Comparison of ENCODE assay signal across 8 cellular contexts in the genomic region with DNA sequence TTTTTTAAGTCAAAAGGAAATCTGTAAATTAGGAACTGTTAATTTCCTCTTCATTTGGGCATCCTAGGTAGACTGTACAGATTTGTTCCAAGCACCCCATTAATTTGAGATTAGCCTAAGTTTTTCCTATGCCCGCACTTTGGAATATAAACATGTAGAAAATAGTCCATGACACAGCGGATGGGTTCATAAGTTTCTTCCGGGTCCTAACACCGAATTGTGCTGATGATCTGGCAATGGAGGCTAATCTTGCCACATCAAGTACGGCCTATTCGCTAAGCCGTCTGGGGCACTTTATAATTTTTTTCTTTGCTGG. TPM values are rescaled to one million over a fixed set of nuclear protein-coding genes. Genes with fewer than 3 reads are reported as not detected.
DNase-seq lines count a peak whose midpoint lies in the region; ATAC-seq and TF ChIP-seq lines count a peak whose summit lies in the region.

No MANE protein-coding gene starts in this region.

- peak; percentile 43 for DNase-seq in SKM-1 treated with dmso at 0.1 percent for 144 hours (lab: John Stamatoyannopoulos, UW; ENCODE audit: unreplicated experiment)
- DNase-seq in SKM-1 (lab: John Stamatoyannopoulos, UW; ENCODE audit: unreplicated experiment) = no peak
- DNase-seq in OCI-LY7 (ENCODE audit: low spot score) = no peak
- DNase-seq in progenitor cell of endocrine pancreas (ENCODE audit: low spot score, unreplicated experiment) = no peak
- no peak for DNase-seq in HK-2 (ENCODE audit: unreplicated experiment)
- no peak for DNase-seq in sciatic nerve (ENCODE audit: low spot score)
- no peak for DNase-seq in activated CD8-positive, alpha-beta memory T cell treated with anti-CD3 and anti-CD28 coated beads, Interleukin-2, amount 50 U/mL, for 48 hours

- peak overlapping the region; percentile 88; the same call in 1 of the 2 replicates for H2AFZ ChIP-seq in OCI-LY7 (ENCODE audit: low read length)

- intact Hi-C loops in OCI-LY7 (cut with micrococcal nuclease; ENCODE audit: unreplicated experiment) (loop anchor here (2.0 to 10.0 kb wide), 4 partner anchors 31 to 499 kb away; partner anchors contain the start of genes ATP6AP2 and CXorf38), sciatic nerve (cut with DNase I) (no loop called here)

- TF ChIP-seq CTCF in OCI-LY7 (conservative IDR thresholded peaks at IDR 0.05; ENCODE audit: low read length) (no peak), progenitor cell of endocrine pancreas (IDR thresholded peaks at IDR 0.05; ENCODE audit: unreplicated experiment) (no peak)

- peaks cover 14% of the 10 kb centered on the region for H3K36me3 ChIP-seq in OCI-LY7 (ENCODE audit: insufficient read depth, low read length)
- no peaks in the 10 kb centered on the region for H3K36me3 ChIP-seq in esophagus (ENCODE audit: control insufficient read depth in 2 of 2, insufficient read depth in 2 of 2, low read length in 1 of 2)

- peaks cover 18% of the 10 kb centered on the region for H4K20me1 ChIP-seq in OCI-LY7 (ENCODE audit: insufficient read depth, low read length)

- no peak for ATAC-seq in sciatic nerve

- H3K27me3 Mint-ChIP-seq in progenitor cell of endocrine pancreas = no peaks in the 10 kb centered on the region

- POLR2A ChIA-PET in OCI-LY7 (lab: Charles Lee) = interaction anchor here (1.6 kb wide), 1 partner anchor 250 kb away, joined by 4 read pairs; the partner anchor contains the start of gene DDX3X

- H3K4me1 ChIP-seq in OCI-LY7 (ENCODE audit: insufficient read depth, low read length, poor library complexity, severe bottlenecking) = peaks cover 29% of the 10 kb centered on the region
- H3K4me1 ChIP-seq in esophagus (ENCODE audit: control insufficient read depth in 2 of 2, insufficient read depth in 2 of 2, low read length in 1 of 2) = no peaks in the 10 kb centered on the region

- no peaks in the 10 kb centered on the region for H3K27me3 ChIP-seq in esophagus (ENCODE audit: control insufficient read depth in 1 of 2, insufficient read depth in 2 of 2, low read length in 2 of 2)

- no peaks in the 10 kb centered on the region for H3K9me2 ChIP-seq in OCI-LY7 (ENCODE audit: insufficient read depth, low read length)

- no peaks in the 10 kb centered on the region for H3K9me3 Mint-ChIP-seq in progenitor cell of endocrine pancreas (ENCODE audit: low read depth)

- H3K4me3 ChIP-seq in OCI-LY7 (ENCODE audit: low read depth, low read length, poor library complexity, severe bottlenecking) (peak overlapping the region; percentile 97), esophagus (ENCODE audit: low read depth in 1 of 2, low read length in 2 of 2) (peak overlapping the region; percentile 59 to 81)

- H3K4me3 Mint-ChIP-seq in progenitor cell of endocrine pancreas (ENCODE audit: low read depth) = peak overlapping the region; percentile 78

- TSS peak; percentile 99 for BruUV-seq in OCI-LY7 (replicated peaks; lab: Mats Ljungman, UMichigan)

- WGBS in esophagus, 2 donors = 0% methylated on average over 7 of the region's 7 CpGs

- H3K4me1 Mint-ChIP-seq in progenitor cell of endocrine pancreas (ENCODE audit: low read depth) = peaks cover 18% of the 10 kb centered on the region

- H3K9me3 ChIP-seq in OCI-LY7 (ENCODE audit: low read length) = no peaks in the 10 kb centered on the region
- no peaks in the 10 kb centered on the region for H3K9me3 ChIP-seq in esophagus (ENCODE audit: control insufficient read depth in 2 of 2, insufficient read depth in 1 of 2, low read depth in 1 of 2, low read length in 1 of 2)

- peak overlapping the region; percentile 95 for H3K27ac ChIP-seq in OCI-LY7 (ENCODE audit: low read depth, low read length, poor library complexity, severe bottlenecking)
- peak overlapping the region; percentile 99 to 100 for H3K27ac ChIP-seq in esophagus (ENCODE audit: low read depth in 2 of 2, low read length in 1 of 2)

- peaks cover 40% of the 10 kb centered on the region for H3K79me2 ChIP-seq in OCI-LY7 (ENCODE audit: insufficient read depth, low read depth, low read length)

- peak overlapping the region; percentile 84 for H3K4me2 ChIP-seq in OCI-LY7 (ENCODE audit: low read length)

- CTCF ChIA-PET in OCI-LY7 (lab: Charles Lee; ENCODE audit: unreplicated experiment) = no interaction called here

- H3K36me3 Mint-ChIP-seq in progenitor cell of endocrine pancreas (ENCODE audit: insufficient read depth) = no peaks in the 10 kb centered on the region

- peak overlapping the region; percentile 99 for H3K27ac Mint-ChIP-seq in progenitor cell of endocrine pancreas

RNA-seq across cellular contexts. Expression of gene USP9X, which starts 1.2 kb away (rescaled TPM):
- total RNA-seq in OCI-LY7 (2014; rRNA removed; shearing (Covaris generic)) = 32.2 and 38.0 TPM in 2 replicates
- total RNA-seq in OCI-LY7 (2022) = 58.5 and 67.9 TPM in 2 replicates
- 10 to 100 TPM in 1 of 2 donors, 1 to 10 TPM in 1; 8.6 to 13.7 TPM for polyA plus RNA-seq in esophagus
- total RNA-seq in progenitor cell of endocrine pancreas = 75.3 and 79.8 TPM in 2 replicates
- 97.2 TPM for total RNA-seq in sciatic nerve
